ENCODE assay signal across 14 cellular contexts in the genomic region with DNA sequence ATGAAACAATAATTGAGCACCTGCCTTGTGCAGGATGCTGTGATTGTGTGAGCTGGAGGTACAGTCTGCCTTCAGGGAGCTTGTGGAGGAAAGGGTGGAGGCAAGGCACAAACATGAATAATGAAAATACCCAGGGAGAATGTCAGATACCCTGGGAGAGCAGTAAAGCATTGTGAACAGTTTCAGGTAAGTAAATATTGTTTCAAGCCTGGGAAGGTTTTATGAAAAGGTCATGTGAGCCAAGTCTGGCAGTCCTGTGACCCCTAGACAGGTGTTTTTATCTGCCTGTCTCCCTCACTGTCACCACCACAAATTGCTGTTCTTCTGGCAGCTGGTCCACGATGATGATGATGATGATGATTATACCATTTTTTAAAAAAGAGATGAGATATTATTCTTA. TPM values are rescaled to one million over a fixed set of nuclear protein-coding genes. Genes with fewer than 3 reads are reported as not detected.
DNase-seq lines count a peak whose midpoint lies in the region; ATAC-seq and TF ChIP-seq lines count a peak whose summit lies in the region.
"Had no signal": no experiment of that assay in that cellular context is flagged by ENCODE, and none has a peak within 500 bp of the region (broad histone marks: within the 10 kb centered on the region; RNA-seq: fewer than 3 reads in every experiment).

No MANE protein-coding gene starts in this region.

- H4K20me1 ChIP-seq in hepatocyte (ENCODE audit: insufficient read depth, poor library complexity, severe bottlenecking), result peaks cover 8% of the 10 kb centered on the region

- peaks cover 68% of the 10 kb centered on the region for H3K79me2 ChIP-seq in hepatocyte

- peaks cover 19% of the 10 kb centered on the region for H3K4me1 Mint-ChIP-seq in Caco-2 (ENCODE audit: low read depth, unreplicated experiment)

- no peaks in the 10 kb centered on the region for H3K27me3 Mint-ChIP-seq in Caco-2 (ENCODE audit: insufficient read depth, unreplicated experiment)

- WGBS in hepatocyte (ENCODE audit: low lambda C conversion rate, missing lambda C conversion rate), result 53% methylated on average over 1 of the region's 1 CpG

- H3K9me3 ChIP-seq in Caco-2 (no peaks in the 10 kb centered on the region), hepatocyte (ENCODE audit: low read depth) (no peaks in the 10 kb centered on the region)
- H3K9me3 ChIP-seq: SJSA1 had no signal

- peak in 1 of 2 experiments; percentile 33 for DNase-seq in Caco-2
- DNase-seq in NCI-H748 treated with DMSO at 0.1 percent for 48 hours (lab: John Stamatoyannopoulos, UW), result peak; percentile 98
- DNase-seq in hepatocyte (ENCODE audit: low spot score), result peak; percentile 42
- DNase-seq in effector CD4-positive, alpha-beta T cell, result no peak
- no peak for DNase-seq in putamen (ENCODE audit: low spot score)
- DNase-seq: activated CD4-positive, CD25-positive, alpha-beta regulatory T cell treated with anti-CD3 and anti-CD28 coated beads, Interleukin-2, amount 50 U/mL, for 72 hours; natural killer cell; NCI-H187; stimulated activated CD4-positive, alpha-beta T cell treated with anti-CD3 and anti-CD28 coated beads, Interleukin-15, amount 100 ng/mL, for 24 hours had no signal

- H3K27ac Mint-ChIP-seq in Caco-2 (ENCODE audit: unreplicated experiment), result peak overlapping the region; percentile 45

- H3K9me3 Mint-ChIP-seq in Caco-2 (ENCODE audit: unreplicated experiment), result peaks cover 9% of the 10 kb centered on the region
- H3K9me3 Mint-ChIP-seq: natural killer cell had no signal

- H3K27ac ChIP-seq in hepatocyte, result peak overlapping the region; percentile 86
- H3K27ac ChIP-seq in skin epidermis, result peak overlapping the region in 17 of 21 experiments; percentile 7 to 68 (median 33)
- H3K27ac ChIP-seq: SJSA1 had no signal

- H3K4me2 ChIP-seq in hepatocyte, result peak overlapping the region; percentile 42

- intact Hi-C loops in Caco-2 (cut with micrococcal nuclease; ENCODE audit: unreplicated experiment), result no loop called here

- no peaks in the 10 kb centered on the region for H3K9me2 ChIP-seq in hepatocyte (replicated peaks; ENCODE audit: insufficient read depth)

- H3K4me3 ChIP-seq in Caco-2 (ENCODE audit: low read depth, low read length), result no peak overlapping the region
- no peak overlapping the region for H3K4me3 ChIP-seq in hepatocyte
- H3K4me3 ChIP-seq in skin epidermis, result no peak overlapping the region
- H3K4me3 ChIP-seq: SJSA1 had no signal

- H3K27me3 ChIP-seq in Caco-2 (replicated peaks; ENCODE audit: control insufficient read depth, insufficient read depth, low read length) (no peaks in the 10 kb centered on the region), hepatocyte (no peaks in the 10 kb centered on the region)
- H3K27me3 ChIP-seq: SJSA1 had no signal

- CTCF ChIA-PET in Caco-2 (lab: Charles Lee), result no interaction called here

- no peak overlapping the region for H3K4me3 Mint-ChIP-seq in Caco-2 (ENCODE audit: unreplicated experiment)
- H3K4me3 Mint-ChIP-seq: natural killer cell had no signal

- no TSS peak for BruUV-seq in Caco-2 (replicated peaks; lab: Mats Ljungman, UMichigan)

- H2AFZ ChIP-seq in hepatocyte, result no peak overlapping the region

- H3K4me1 ChIP-seq in Caco-2 (peaks cover 36% of the 10 kb centered on the region), hepatocyte (ENCODE audit: insufficient read depth) (peaks cover 43% of the 10 kb centered on the region)

- POLR2A ChIA-PET in Caco-2 (lab: Charles Lee), result no interaction called here

- ATAC-seq in HG02884 (IDR thresholded peaks at IDR 0.05; ENCODE audit: unreplicated experiment) (no peak), GM18909 (IDR thresholded peaks at IDR 0.05; ENCODE audit: poor library complexity, unreplicated experiment) (no peak)
- ATAC-seq: natural killer cell had no signal

- H3K36me3 Mint-ChIP-seq in Caco-2 (ENCODE audit: insufficient read depth, unreplicated experiment), result peaks cover 48% of the 10 kb centered on the region
- H3K36me3 Mint-ChIP-seq: natural killer cell had no signal

- H3K36me3 ChIP-seq in Caco-2 (ENCODE audit: control insufficient read depth, insufficient read depth, low read length), result peaks cover 1% of the 10 kb centered on the region; the same call in 1 of the 2 replicates
- H3K36me3 ChIP-seq in hepatocyte (replicated peaks; ENCODE audit: insufficient read depth, low read depth), result no peaks in the 10 kb centered on the region

- TF ChIP-seq CTCF in Caco-2 (IDR thresholded peaks at IDR 0.05; ENCODE audit: insufficient read depth in 1 of 2, low read depth in 1 of 2, low read length in 1 of 2, severe bottlenecking in 1 of 2, unreplicated experiment in 1 of 2) (no peak), hepatocyte (IDR thresholded peaks at IDR 0.05; ENCODE audit: poor library complexity) (no peak)

RNA-seq across cellular contexts. Expression of a gene that starts 32.0 kb away (rescaled TPM):
- total RNA-seq in Caco-2 (2022) (64.6 and 72.8 TPM in 2 replicates), hepatocyte (28.3 and 30.3 TPM in 2 replicates)
- polyA plus RNA-seq in hepatocyte, result 11.2 and 13.0 TPM in 2 replicates

RNA-seq across cellular contexts. Expression of a gene that starts 57.7 kb away (rescaled TPM):
- total RNA-seq in Caco-2 (2022) (0.51 and 0.66 TPM in 2 replicates), hepatocyte (5.8 and 9.8 TPM in 2 replicates)
- polyA plus RNA-seq in hepatocyte, result 47.4 and 56.5 TPM in 2 replicates
- total RNA-seq: HT1080, natural killer cell had no signal

Comparison
In these comparisons a context has a peak if more than half of its experiments do, and no peak if none do; other contexts are left out.
1. DNase-seq: peak in NCI-H748 treated with DMSO at 0.1 percent for 48 hours (single experiment) and hepatocyte (single experiment); none in effector CD4-positive, alpha-beta T cell (single experiment) and putamen (single experiment).